1 cellular context compared by ENCODE assay signal in the genomic region with DNA sequence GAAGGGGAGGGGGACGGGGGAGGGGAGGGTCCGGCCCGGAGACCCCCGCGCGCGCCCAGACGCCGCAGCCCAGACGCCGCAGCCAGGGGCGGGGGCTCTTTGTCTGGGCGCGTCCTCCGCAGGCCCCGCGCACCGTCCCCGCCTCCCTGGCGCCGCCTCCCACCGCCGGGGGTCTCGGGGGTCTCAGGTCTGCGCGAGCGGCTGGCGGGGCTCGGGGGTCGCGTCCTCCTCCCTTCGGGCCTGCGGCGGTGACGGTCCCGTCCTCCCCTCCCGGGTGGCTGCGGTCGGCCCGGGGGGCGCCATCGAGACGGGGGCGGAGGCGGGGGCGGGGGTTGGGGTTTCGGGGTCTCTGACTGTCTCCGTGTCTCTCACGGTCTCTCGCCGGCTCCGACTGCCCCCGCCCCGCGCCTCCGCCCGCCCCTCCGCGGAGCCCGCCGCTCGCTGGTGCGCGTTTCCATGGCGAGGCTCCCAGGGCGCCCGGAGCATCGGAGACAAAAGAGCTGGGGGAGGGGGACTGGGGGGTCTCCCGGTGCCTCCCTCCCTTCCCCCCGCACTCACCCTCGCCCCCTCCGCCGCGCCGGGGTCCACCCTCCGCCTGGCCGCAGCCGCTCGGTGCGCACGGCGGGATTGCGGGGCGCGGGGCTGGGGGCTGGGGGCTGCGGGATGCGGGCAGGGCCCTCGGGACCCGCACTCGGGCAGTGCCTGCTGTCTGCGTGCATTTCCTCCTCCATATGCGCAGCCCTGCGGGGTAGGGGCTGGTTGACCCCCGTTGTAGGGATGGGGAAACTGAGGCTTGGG.
TF ChIP-seq lines count a peak whose summit lies in the region.

No MANE protein-coding gene starts in this region.

TF ChIP-seq in WTC11, 78 proteins besides CTCF, POLR2A, EP300 and RAD21 (continued from another document):
- TF ChIP-seq, protein P1, sequence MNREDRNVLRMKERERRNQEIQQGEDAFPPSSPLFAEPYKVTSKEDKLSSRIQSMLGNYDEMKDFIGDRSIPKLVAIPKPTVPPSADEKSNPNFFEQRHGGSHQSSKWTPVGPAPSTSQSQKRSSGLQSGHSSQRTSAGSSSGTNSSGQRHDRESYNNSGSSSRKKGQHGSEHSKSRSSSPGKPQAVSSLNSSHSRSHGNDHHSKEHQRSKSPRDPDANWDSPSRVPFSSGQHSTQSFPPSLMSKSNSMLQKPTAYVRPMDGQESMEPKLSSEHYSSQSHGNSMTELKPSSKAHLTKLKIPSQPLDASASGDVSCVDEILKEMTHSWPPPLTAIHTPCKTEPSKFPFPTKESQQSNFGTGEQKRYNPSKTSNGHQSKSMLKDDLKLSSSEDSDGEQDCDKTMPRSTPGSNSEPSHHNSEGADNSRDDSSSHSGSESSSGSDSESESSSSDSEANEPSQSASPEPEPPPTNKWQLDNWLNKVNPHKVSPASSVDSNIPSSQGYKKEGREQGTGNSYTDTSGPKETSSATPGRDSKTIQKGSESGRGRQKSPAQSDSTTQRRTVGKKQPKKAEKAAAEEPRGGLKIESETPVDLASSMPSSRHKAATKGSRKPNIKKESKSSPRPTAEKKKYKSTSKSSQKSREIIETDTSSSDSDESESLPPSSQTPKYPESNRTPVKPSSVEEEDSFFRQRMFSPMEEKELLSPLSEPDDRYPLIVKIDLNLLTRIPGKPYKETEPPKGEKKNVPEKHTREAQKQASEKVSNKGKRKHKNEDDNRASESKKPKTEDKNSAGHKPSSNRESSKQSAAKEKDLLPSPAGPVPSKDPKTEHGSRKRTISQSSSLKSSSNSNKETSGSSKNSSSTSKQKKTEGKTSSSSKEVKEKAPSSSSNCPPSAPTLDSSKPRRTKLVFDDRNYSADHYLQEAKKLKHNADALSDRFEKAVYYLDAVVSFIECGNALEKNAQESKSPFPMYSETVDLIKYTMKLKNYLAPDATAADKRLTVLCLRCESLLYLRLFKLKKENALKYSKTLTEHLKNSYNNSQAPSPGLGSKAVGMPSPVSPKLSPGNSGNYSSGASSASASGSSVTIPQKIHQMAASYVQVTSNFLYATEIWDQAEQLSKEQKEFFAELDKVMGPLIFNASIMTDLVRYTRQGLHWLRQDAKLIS (CRISPR knock-in tag; IDR thresholded peaks at IDR 0.05; ENCODE audit: borderline replicate concordance): no peak
